8 cellular contexts compared by ENCODE assay signal in the genomic region with DNA sequence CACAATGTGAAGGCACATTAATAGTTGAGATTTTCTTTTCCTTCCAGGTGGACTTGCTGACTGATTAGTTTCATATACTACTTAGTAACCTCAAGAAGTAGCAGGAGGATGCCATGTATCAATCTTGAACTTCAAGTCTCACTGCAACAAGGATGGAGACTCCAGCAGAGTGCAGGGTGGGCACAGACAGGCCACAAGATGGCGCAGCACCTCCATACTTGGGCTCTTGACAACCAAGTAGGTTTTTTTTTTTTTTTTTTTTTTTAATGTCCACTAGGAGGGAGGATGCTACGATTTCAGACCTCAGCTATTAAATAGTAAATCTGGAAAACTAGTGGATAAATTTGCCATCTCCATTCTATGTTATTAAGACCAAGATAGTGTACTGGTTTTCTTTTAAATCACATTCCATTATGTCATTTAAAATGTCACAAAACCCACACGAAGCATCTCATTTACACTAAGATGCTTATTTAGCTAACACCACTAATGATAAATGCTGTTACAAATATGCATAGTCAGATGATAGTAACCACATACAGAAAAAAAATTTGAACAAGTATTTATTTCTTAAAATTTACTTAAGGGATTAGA. TPM values are rescaled to one million over a fixed set of nuclear protein-coding genes. Genes with fewer than 3 reads are reported as not detected.
A peak's percentile ranks its signal among the peaks of the same experiment; 100 is the strongest.
DNase-seq lines count a peak whose midpoint lies in the region; ATAC-seq and TF ChIP-seq lines count a peak whose summit lies in the region.

No MANE protein-coding gene starts in this region.

- H3K4me1 Mint-ChIP-seq in activated T-helper 17 cell treated with anti-CD3 and anti-CD28 coated beads, Interleukin-2, amount 50 U/mL, for 72 hours = no peaks in the 10 kb centered on the region

- no peak overlapping the region for H3K27ac Mint-ChIP-seq in activated T-helper 17 cell treated with anti-CD3 and anti-CD28 coated beads, Interleukin-2, amount 50 U/mL, for 72 hours

- H3K4me3 Mint-ChIP-seq in activated T-helper 17 cell treated with anti-CD3 and anti-CD28 coated beads, Interleukin-2, amount 50 U/mL, for 72 hours = no peak overlapping the region

- TF ChIP-seq CTCF in LNCAP (IDR thresholded peaks at IDR 0.05) (peak; percentile 95), RWPE2 (IDR thresholded peaks at IDR 0.05; ENCODE audit: poor library complexity, severe bottlenecking) (peak; percentile 99), fibroblast of villous mesenchyme (IDR thresholded peaks at IDR 0.05; ENCODE audit: insufficient read depth, low read depth, low read length) (peak; percentile 92), omental fat pad (IDR thresholded peaks at IDR 0.05) (peak in 1 of 3 donors; percentile 54), testis (IDR thresholded peaks at IDR 0.05) (peak; percentile 46 to 75 (median 73))

- H3K9me3 Mint-ChIP-seq in activated T-helper 17 cell treated with anti-CD3 and anti-CD28 coated beads, Interleukin-2, amount 50 U/mL, for 72 hours = no peaks in the 10 kb centered on the region

- WGBS in testis, 2 donors = 33 to 41% methylated on average over 3 of the region's 3 CpGs

- ATAC-seq in GM18867 (IDR thresholded peaks at IDR 0.05; ENCODE audit: unreplicated experiment) (peak; percentile 71), RWPE2 (ENCODE audit: low read depth) (peak; percentile 81), omental fat pad (ENCODE audit: low FRiP score) (peak; percentile 60)
- peak; percentile 84 for ATAC-seq in activated T-helper 17 cell treated with anti-CD3 and anti-CD28 coated beads, Interleukin-2, amount 50 U/mL, for 72 hours (replicated peaks)

- no peaks in the 10 kb centered on the region for H3K27me3 ChIP-seq in RWPE2 (ENCODE audit: insufficient read depth, poor library complexity, severe bottlenecking)
- H3K27me3 ChIP-seq in testis = no peaks in the 10 kb centered on the region

- H3K27me3 Mint-ChIP-seq in activated T-helper 17 cell treated with anti-CD3 and anti-CD28 coated beads, Interleukin-2, amount 50 U/mL, for 72 hours = no peaks in the 10 kb centered on the region

- DNase-seq in A172 (ENCODE audit: low spot score) (peak; percentile 77), RWPE2 (ENCODE audit: low spot score) (no peak), fibroblast of villous mesenchyme (ENCODE audit: low read depth) (peak; percentile 89), omental fat pad (ENCODE audit: low spot score) (peak; percentile 48), testis (peak; percentile 92)

- H3K4me3 ChIP-seq in RWPE2 (ENCODE audit: severe bottlenecking) = no peak overlapping the region
- H3K4me3 ChIP-seq in fibroblast of villous mesenchyme (ENCODE audit: low read depth, low read length) = no peak overlapping the region
- no peak overlapping the region for H3K4me3 ChIP-seq in testis

- H3K36me3 ChIP-seq in RWPE2 (ENCODE audit: low read depth) = peaks cover 34% of the 10 kb centered on the region
- no peaks in the 10 kb centered on the region for H3K36me3 ChIP-seq in testis (ENCODE audit: low read depth, missing control alignments)

- H3K27ac ChIP-seq in RWPE2 (ENCODE audit: poor library complexity, severe bottlenecking) = no peak overlapping the region
- H3K27ac ChIP-seq in testis = no peak overlapping the region

- H3K4me1 ChIP-seq in RWPE2 (ENCODE audit: insufficient read depth, poor library complexity, severe bottlenecking) (no peaks in the 10 kb centered on the region), testis (no peaks in the 10 kb centered on the region)

- no peak for TF ChIP-seq POLR2A in testis (IDR thresholded peaks at IDR 0.05)

- intact Hi-C loops in testis (cut with DNase I; ENCODE audit: low total_unique reads) = loop anchor here (10.0 kb wide), 1 partner anchor 269 kb away; no protein-coding TSS in a partner anchor

- H3K9me3 ChIP-seq in RWPE2 (ENCODE audit: severe bottlenecking) (no peaks in the 10 kb centered on the region), testis (no peaks in the 10 kb centered on the region)

- H3K36me3 Mint-ChIP-seq in activated T-helper 17 cell treated with anti-CD3 and anti-CD28 coated beads, Interleukin-2, amount 50 U/mL, for 72 hours (ENCODE audit: low read depth) = peaks cover 62% of the 10 kb centered on the region

RNA-seq across cellular contexts. Expression of gene IL6ST, which starts 58.6 kb away (rescaled TPM):
- total RNA-seq in A172 (2014; rRNA removed; shearing (Covaris generic)) = 97.7 and 112 TPM in 2 replicates
- 10 to 100 TPM; 28.1 to 66.8 TPM for total RNA-seq in activated T-helper 17 cell treated with anti-CD3 and anti-CD28 coated beads, Interleukin-2, amount 50 U/mL, for 72 hours
- total RNA-seq in fibroblast of villous mesenchyme = 281 and 557 TPM in 2 replicates
- total RNA-seq in omental fat pad = 100 to 1,000 TPM; 555 to 806 (median 682) TPM
- 10 to 100 TPM; 83.1 to 98.2 TPM for total RNA-seq in testis
- polyA plus RNA-seq in testis (ENCODE audit: insufficient read depth, low read depth, low replicate concordance) = 63.0 TPM
